ENCODE assay signal across 15 cellular contexts in the genomic region with DNA sequence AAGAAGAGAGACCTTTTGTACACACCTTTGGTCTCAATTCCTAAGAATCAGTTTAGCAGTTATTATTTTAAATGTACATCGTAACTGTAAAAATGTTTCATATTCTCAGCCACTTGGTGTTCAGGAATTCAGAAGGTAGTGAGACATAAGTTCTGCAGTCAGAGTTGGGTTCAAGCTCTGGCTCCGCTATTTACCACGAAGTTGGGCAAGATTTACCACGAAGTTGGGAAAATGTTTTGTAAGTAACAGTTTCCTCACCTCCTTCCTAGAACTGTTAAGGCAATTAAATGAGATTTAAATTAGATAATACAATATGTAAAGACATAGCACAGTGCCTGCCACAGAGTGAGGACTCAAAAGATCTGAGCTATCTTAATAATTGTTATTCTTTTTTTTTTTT. TPM values are rescaled to one million over a fixed set of nuclear protein-coding genes. Genes with fewer than 3 reads are reported as not detected.
DNase-seq lines count a peak whose midpoint lies in the region; ATAC-seq lines count a peak whose summit lies in the region.
"Had no signal": no experiment of that assay in that cellular context is flagged by ENCODE, and none has a peak within 500 bp of the region (broad histone marks: within the 10 kb centered on the region; RNA-seq: fewer than 3 reads in every experiment).

No MANE protein-coding gene starts in this region.

- H3K27me3 Mint-ChIP-seq in activated T-helper 17 cell treated with anti-CD3 and anti-CD28 coated beads, Interleukin-2, amount 50 U/mL, for 72 hours: peaks cover 3% of the 10 kb centered on the region

- H3K36me3 Mint-ChIP-seq in activated T-helper 17 cell treated with anti-CD3 and anti-CD28 coated beads, Interleukin-2, amount 50 U/mL, for 72 hours (ENCODE audit: low read depth): no peaks in the 10 kb centered on the region
- H3K36me3 Mint-ChIP-seq: CD8-positive, alpha-beta T cell had no signal

- H3K4me1 Mint-ChIP-seq in activated T-helper 17 cell treated with anti-CD3 and anti-CD28 coated beads, Interleukin-2, amount 50 U/mL, for 72 hours: peaks cover 4% of the 10 kb centered on the region

- no peak for ATAC-seq in HG03469 (IDR thresholded peaks at IDR 0.05; ENCODE audit: unreplicated experiment)
- ATAC-seq in activated T-helper 17 cell treated with anti-CD3 and anti-CD28 coated beads, Interleukin-2, amount 50 U/mL, for 72 hours (replicated peaks): no peak
- no peak for ATAC-seq in GM19463 (IDR thresholded peaks at IDR 0.05; ENCODE audit: unreplicated experiment)
- ATAC-seq: CD8-positive, alpha-beta T cell had no signal

- no peaks in the 10 kb centered on the region for H3K9me3 Mint-ChIP-seq in activated T-helper 17 cell treated with anti-CD3 and anti-CD28 coated beads, Interleukin-2, amount 50 U/mL, for 72 hours
- H3K9me3 Mint-ChIP-seq: CD8-positive, alpha-beta T cell had no signal

- peak; percentile 49 to 66 for DNase-seq in AML-193 (lab: John Stamatoyannopoulos, UW)
- DNase-seq in MV-4-11 (lab: John Stamatoyannopoulos, UW): peak; percentile 74
- DNase-seq in SKM-1 (lab: John Stamatoyannopoulos, UW; ENCODE audit: unreplicated experiment): peak; percentile 45
- peak; percentile 25 for DNase-seq in renal cortical epithelial cell (ENCODE audit: low read depth)
- DNase-seq: 8988T; ACHN; CD8-positive, alpha-beta T cell; COR-L47; DMS153; DND-41; GDM1 had no signal

- no peak overlapping the region for H3K4me3 Mint-ChIP-seq in activated T-helper 17 cell treated with anti-CD3 and anti-CD28 coated beads, Interleukin-2, amount 50 U/mL, for 72 hours
- H3K4me3 Mint-ChIP-seq: CD8-positive, alpha-beta T cell had no signal

- no peak overlapping the region for H3K27ac Mint-ChIP-seq in activated T-helper 17 cell treated with anti-CD3 and anti-CD28 coated beads, Interleukin-2, amount 50 U/mL, for 72 hours
- H3K27ac Mint-ChIP-seq: CD14-positive monocyte; CD8-positive, alpha-beta T cell had no signal

RNA-seq across cellular contexts. Expression of a gene that starts 16.2 kb away (rescaled TPM):
- total RNA-seq in renal cortical epithelial cell: 31.1 and 77.4 TPM in 2 replicates
- 100 to 1,000 TPM in 1 of 2 donors, 10 to 100 TPM in 1; 58.7 to 154 TPM for total RNA-seq in activated T-helper 17 cell treated with anti-CD3 and anti-CD28 coated beads, Interleukin-2, amount 50 U/mL, for 72 hours
